Comparison of ENCODE assay signal across 37 cellular contexts in genomic region chr2:187143537-187143936, GRCh38.
"Had no signal": no experiment of that assay in that cellular context is flagged by ENCODE, and none has a peak within 500 bp of the region (broad histone marks: within the 10 kb centered on the region; RNA-seq: fewer than 3 reads in every experiment).

No MANE protein-coding gene starts in this region.

- ATAC-seq: activated CD8-positive, alpha-beta T cell treated with anti-CD3 and anti-CD28 coated beads for 36 hours; activated naive CD8-positive, alpha-beta T cell treated with anti-CD3 and anti-CD28 coated beads, Interleukin-2, amount 50 U/mL, for 24 hours; activated T-cell treated with anti-CD3 and anti-CD28 coated beads, Interleukin-2, amount 50 U/mL, for 4 hours; activated T-cell treated with anti-CD3 and anti-CD28 coated beads, Interleukin-2, amount 50 U/mL, for 72 hours; activated T-helper 17 cell treated with anti-CD3 and anti-CD28 coated beads, Interleukin-2, amount 50 U/mL, for 72 hours had no signal

- H3K4me1 ChIP-seq: ascending aorta had no signal

- DNase-seq: activated B cell treated with CpG ODN at 0.5 μM for 24 hours; activated CD4-positive, alpha-beta memory T cell treated with anti-CD3 and anti-CD28 coated beads for 36 hours; activated CD4-positive, alpha-beta T cell treated with anti-CD3 and anti-CD28 coated beads for 4 hours; activated CD4-positive, alpha-beta T cell treated with anti-CD3 and anti-CD28 coated beads, Interleukin-2, amount 10 ng/mL, durations not matched to agents 24 days and 14 days; activated CD4-positive, alpha-beta T cell treated with anti-CD3 and anti-CD28 coated beads, Interleukin-2, amount 50 U/mL, for 1 hour; activated CD4-positive, alpha-beta T cell treated with anti-CD3 and anti-CD28 coated beads, Interleukin-2, amount 50 U/mL, for 4 hours; activated CD4-positive, CD25-positive, alpha-beta regulatory T cell treated with anti-CD3 and anti-CD28 coated beads, Interleukin-2, amount 50 U/mL, for 72 hours; activated CD8-positive, alpha-beta memory T cell treated with anti-CD3 and anti-CD28 coated beads, Interleukin-2, amount 50 U/mL, for 4 hours; activated CD8-positive, alpha-beta T cell treated with anti-CD3 and anti-CD28 coated beads for 36 hours; activated effector memory CD4-positive, alpha-beta T cell treated with anti-CD3 and anti-CD28 coated beads, Interleukin-2, amount 50 U/mL, for 16 hours; activated gamma-delta T cell treated with Interleukin-2 at 50 U/mL for 16 hours; activated naive CD4-positive, alpha-beta T cell; activated naive CD4-positive, alpha-beta T cell treated with anti-CD3 and anti-CD28 coated beads for 36 hours; activated naive CD4-positive, alpha-beta T cell treated with anti-CD3 and anti-CD28 coated beads, Interleukin-2, amount 50 U/mL, for 16 hours; activated naive CD8-positive, alpha-beta T cell treated with anti-CD3 and anti-CD28 coated beads, Interleukin-2, amount 10 ng/mL, durations not matched to agents 7 days and 5 days; activated naive CD8-positive, alpha-beta T cell treated with anti-CD3 and anti-CD28 coated beads, Interleukin-2, amount 50 U/mL, for 24 hours; activated T-cell treated with anti-CD3 and anti-CD28 coated beads for 4 hours; activated T-cell treated with anti-CD3 and anti-CD28 coated beads, Interleukin-2, amount 50 U/mL, for 1 hour; activated T-cell treated with anti-CD3 and anti-CD28 coated beads, Interleukin-2, amount 50 U/mL, for 4 hours; activated T-cell treated with anti-CD3 and anti-CD28 coated beads, Interleukin-2, amount 50 U/mL, for 72 hours; amygdala; anterior cingulate cortex; caudate nucleus; cerebellar nuclear complex; T-helper 2 cell; T-helper 9 cell had no signal

- H3K27me3 ChIP-seq: ascending aorta, cardiac muscle cell had no signal

- H3K27ac ChIP-seq: ascending aorta, cardiac muscle cell, VCaP had no signal

- H3K36me3 ChIP-seq: ascending aorta, cardiac muscle cell had no signal

- H3K4me3 ChIP-seq: ascending aorta, cardiac muscle cell had no signal

- H3K9me3 Mint-ChIP-seq: activated CD4-positive, alpha-beta memory T cell treated with anti-CD3 and anti-CD28 coated beads for 36 hours; activated CD4-positive, alpha-beta T cell treated with anti-CD3 and anti-CD28 coated beads, Interleukin-2, amount 10 ng/mL, durations not matched to agents 24 days and 14 days; activated CD8-positive, alpha-beta T cell treated with anti-CD3 and anti-CD28 coated beads for 36 hours; activated naive CD8-positive, alpha-beta T cell treated with anti-CD3 and anti-CD28 coated beads, Interleukin-2, amount 10 ng/mL, durations not matched to agents 7 days and 5 days; activated T-helper 1 cell treated with anti-CD3 and anti-CD28 coated beads, Interleukin-12 subunit alpha, Interleukin-12 subunit beta, Interleukin-2, Interleukin-4 antibody, amounts not matched to agents 30 ng/mL and 10 ng/mL and 1 ng/mL, durations not matched to agents 14 hours and 24 hours and 36 hours; activated T-helper 17 cell treated with anti-CD3 and anti-CD28 coated beads, Interleukin-2, amount 50 U/mL, for 72 hours; T-helper 1 cell treated with Interleukin-12 subunit alpha and Interleukin-12 subunit beta and Interleukin-4 antibody, amounts not matched to agents 30 μg/mL and 1 μg/mL, for 36 hours; T-helper 2 cell treated with Interferon-gamma antibody and Interleukin-4, amounts not matched to agents 5 μg/mL and 100 μg/mL, for 36 hours had no signal

- H3K36me3 Mint-ChIP-seq: activated CD4-positive, alpha-beta memory T cell treated with anti-CD3 and anti-CD28 coated beads for 36 hours; activated naive CD8-positive, alpha-beta T cell; activated naive CD8-positive, alpha-beta T cell treated with anti-CD3 and anti-CD28 coated beads, Interleukin-2, amount 10 ng/mL, durations not matched to agents 7 days and 5 days; brain had no signal

- H3K27ac Mint-ChIP-seq: activated B cell treated with CpG ODN at 0.5 μM for 24 hours; activated CD4-positive, alpha-beta memory T cell treated with anti-CD3 and anti-CD28 coated beads for 36 hours; activated CD4-positive, alpha-beta T cell treated with anti-CD3 and anti-CD28 coated beads, Interleukin-2, amount 10 ng/mL, durations not matched to agents 24 days and 14 days; activated CD8-positive, alpha-beta T cell treated with anti-CD3 and anti-CD28 coated beads for 36 hours; activated naive CD4-positive, alpha-beta T cell treated with anti-CD3 and anti-CD28 coated beads for 36 hours; activated naive CD8-positive, alpha-beta T cell; activated naive CD8-positive, alpha-beta T cell treated with anti-CD3 and anti-CD28 coated beads, Interleukin-2, amount 10 ng/mL, durations not matched to agents 7 days and 5 days; activated naive CD8-positive, alpha-beta T cell treated with anti-CD3 and anti-CD28 coated beads, Interleukin-2, amount 50 U/mL, for 24 hours; activated T-cell treated with anti-CD3 and anti-CD28 coated beads, Interleukin-2, amount 50 U/mL, for 72 hours; activated T-helper 1 cell treated with anti-CD3 and anti-CD28 coated beads, Interleukin-12 subunit alpha, Interleukin-12 subunit beta, Interleukin-2, Interleukin-4 antibody, amounts not matched to agents 30 ng/mL and 10 ng/mL and 1 ng/mL, durations not matched to agents 14 hours and 24 hours and 36 hours; activated T-helper 17 cell treated with anti-CD3 and anti-CD28 coated beads, Interleukin-2, amount 50 U/mL, for 72 hours; brain; T-helper 1 cell treated with Interleukin-12 subunit alpha and Interleukin-12 subunit beta and Interleukin-4 antibody, amounts not matched to agents 30 μg/mL and 1 μg/mL, for 36 hours; T-helper 2 cell treated with Interferon-gamma antibody and Interleukin-4, amounts not matched to agents 5 μg/mL and 100 μg/mL, for 36 hours had no signal

- FAIRE-seq: bronchial epithelial cell, TTC549 had no signal

- H3K9me3 ChIP-seq: ascending aorta had no signal
